Comparison of ENCODE assay signal across 1 cellular context in the genomic region with DNA sequence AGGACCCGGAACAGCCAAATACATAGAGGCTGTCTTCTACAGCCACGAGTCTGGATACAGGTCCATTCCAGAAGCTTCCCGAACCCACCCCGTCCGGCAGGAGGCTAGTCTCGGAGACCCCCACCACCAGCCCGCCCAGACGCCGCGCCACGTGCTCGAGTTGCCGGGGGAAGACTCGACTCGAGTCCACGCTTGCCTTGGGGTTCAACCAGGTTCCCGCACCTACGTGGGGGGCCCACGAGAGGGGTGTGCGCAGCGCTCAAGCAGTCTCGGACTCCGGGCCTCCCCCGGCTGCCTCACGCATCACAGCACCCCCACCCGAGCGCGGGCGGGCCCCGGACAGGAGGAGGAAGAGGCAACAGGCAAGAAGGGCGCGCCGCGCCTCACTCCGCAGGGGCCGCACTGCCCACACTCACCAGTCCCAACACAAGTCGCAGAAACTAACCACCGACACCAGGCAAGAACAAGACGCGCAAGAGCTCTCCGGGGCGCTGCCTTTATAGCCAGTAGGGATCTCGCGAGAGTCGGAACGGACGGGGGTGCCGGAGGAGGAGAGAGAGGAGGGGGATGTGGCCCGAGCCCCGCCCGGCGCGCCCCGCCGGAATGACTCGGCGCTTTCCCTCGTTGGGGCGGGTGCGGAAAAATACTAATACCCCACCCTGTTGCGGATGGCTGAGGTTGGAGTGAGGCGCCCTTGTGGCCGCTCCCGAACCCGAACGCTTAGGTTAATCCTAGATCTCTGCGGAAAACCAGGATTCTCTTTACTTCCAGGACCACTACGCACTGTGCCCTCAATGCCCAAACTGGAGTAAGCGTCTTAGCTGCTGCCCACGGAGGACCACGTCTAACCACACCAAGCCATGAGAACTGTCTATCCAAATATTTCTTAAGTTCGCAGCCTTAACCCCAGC.
A peak's percentile ranks its signal among the peaks of the same experiment; 100 is the strongest.
TF ChIP-seq lines count a peak whose summit lies in the region.

Gene PRDX1 (minus strand): TSS at position 472 of the 911 bp plus-strand sequence. CDS start 2,841 bp downstream, outside the sequence.

TF ChIP-seq in GM12878, 131 proteins besides CTCF, POLR2A, EP300 and RAD21 (continued from another document and continues in another):
- TF ChIP-seq PRDM15 (CRISPR knock-in tag; IDR thresholded peaks at IDR 0.05) (no peak), KAT2A (conservative IDR thresholded peaks at IDR 0.05; ENCODE audit: control insufficient read depth, low read depth, low read length) (no peak), NKRF (conservative IDR thresholded peaks at IDR 0.05) (peak; percentile 89), ZNF384 (IDR thresholded peaks at IDR 0.05; ENCODE audit: borderline replicate concordance, low read depth, low read length) (no peak), CBFB (IDR thresholded peaks at IDR 0.05; ENCODE audit: low read depth) (peak; percentile 100), NFXL1 (IDR thresholded peaks at IDR 0.05; ENCODE audit: borderline replicate concordance) (no peak), IRF5 (IDR thresholded peaks at IDR 0.05; ENCODE audit: borderline replicate concordance) (peak; percentile 94), MLLT1 (IDR thresholded peaks at IDR 0.05) (peak; percentile 100), CBX3 (IDR thresholded peaks at IDR 0.05; ENCODE audit: borderline replicate concordance, low read depth) (no peak), SPI1 (IDR thresholded peaks at IDR 0.05; ENCODE audit: borderline replicate concordance, insufficient read depth, low read depth, low read length) (no peak), SMAD5 (IDR thresholded peaks at IDR 0.05; ENCODE audit: low read depth) (peak; percentile 99), RB1 (IDR thresholded peaks at IDR 0.05; ENCODE audit: borderline replicate concordance) (peak; percentile 88; the same call in 1 of the 2 replicates), WRNIP1 (IDR thresholded peaks at IDR 0.05; ENCODE audit: borderline replicate concordance, low read depth, low read length) (no peak), NR2C1 (IDR thresholded peaks at IDR 0.05) (no peak), IKZF2 (IDR thresholded peaks at IDR 0.05) (peak; percentile 64 to 66; a peak in 3 of 4 replicates), ZNF217 (IDR thresholded peaks at IDR 0.05) (no peak), FOXM1 (IDR thresholded peaks at IDR 0.05; ENCODE audit: low read depth, low read length) (no peak), JUNB (IDR thresholded peaks at IDR 0.05) (peak; percentile 34; the same call in 1 of the 2 replicates), POLR2AphosphoS5 (IDR thresholded peaks at IDR 0.05; ENCODE audit: low read length) (peak; percentile 100), HDAC2 (IDR thresholded peaks at IDR 0.05) (no peak), RBBP5 (conservative IDR thresholded peaks at IDR 0.05) (no peak), SRF (IDR thresholded peaks at IDR 0.05; ENCODE audit: low read depth in 2 of 2, low read length in 2 of 2) (0 out of 4 replicates have a peak, but pooled peaks of 1 of the 2 experiments have one; percentile 21), ATF7 (IDR thresholded peaks at IDR 0.05; ENCODE audit: low read depth) (no peak; the same call in 1 of the 2 replicates), CBX5 (IDR thresholded peaks at IDR 0.05; ENCODE audit: low read depth) (peak; percentile 66; the same call in 1 of the 2 replicates), SIN3A (IDR thresholded peaks at IDR 0.05; ENCODE audit: low read depth, low read length) (peak; percentile 93), SMAD1 (IDR thresholded peaks at IDR 0.05; ENCODE audit: low read depth, partially characterized antibody) (peak; percentile 86), YBX1 (IDR thresholded peaks at IDR 0.05) (no peak), ZNF207 (IDR thresholded peaks at IDR 0.05; ENCODE audit: borderline replicate concordance) (peak; percentile 89)
- TF ChIP-seq, protein P1, sequence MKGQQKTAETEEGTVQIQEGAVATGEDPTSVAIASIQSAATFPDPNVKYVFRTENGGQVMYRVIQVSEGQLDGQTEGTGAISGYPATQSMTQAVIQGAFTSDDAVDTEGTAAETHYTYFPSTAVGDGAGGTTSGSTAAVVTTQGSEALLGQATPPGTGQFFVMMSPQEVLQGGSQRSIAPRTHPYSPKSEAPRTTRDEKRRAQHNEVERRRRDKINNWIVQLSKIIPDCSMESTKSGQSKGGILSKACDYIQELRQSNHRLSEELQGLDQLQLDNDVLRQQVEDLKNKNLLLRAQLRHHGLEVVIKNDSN (IDR thresholded peaks at IDR 0.05; ENCODE audit: borderline replicate concordance, extremely low read length, insufficient read depth, low read depth, low read length), result no peak
- TF ChIP-seq, protein P2, sequence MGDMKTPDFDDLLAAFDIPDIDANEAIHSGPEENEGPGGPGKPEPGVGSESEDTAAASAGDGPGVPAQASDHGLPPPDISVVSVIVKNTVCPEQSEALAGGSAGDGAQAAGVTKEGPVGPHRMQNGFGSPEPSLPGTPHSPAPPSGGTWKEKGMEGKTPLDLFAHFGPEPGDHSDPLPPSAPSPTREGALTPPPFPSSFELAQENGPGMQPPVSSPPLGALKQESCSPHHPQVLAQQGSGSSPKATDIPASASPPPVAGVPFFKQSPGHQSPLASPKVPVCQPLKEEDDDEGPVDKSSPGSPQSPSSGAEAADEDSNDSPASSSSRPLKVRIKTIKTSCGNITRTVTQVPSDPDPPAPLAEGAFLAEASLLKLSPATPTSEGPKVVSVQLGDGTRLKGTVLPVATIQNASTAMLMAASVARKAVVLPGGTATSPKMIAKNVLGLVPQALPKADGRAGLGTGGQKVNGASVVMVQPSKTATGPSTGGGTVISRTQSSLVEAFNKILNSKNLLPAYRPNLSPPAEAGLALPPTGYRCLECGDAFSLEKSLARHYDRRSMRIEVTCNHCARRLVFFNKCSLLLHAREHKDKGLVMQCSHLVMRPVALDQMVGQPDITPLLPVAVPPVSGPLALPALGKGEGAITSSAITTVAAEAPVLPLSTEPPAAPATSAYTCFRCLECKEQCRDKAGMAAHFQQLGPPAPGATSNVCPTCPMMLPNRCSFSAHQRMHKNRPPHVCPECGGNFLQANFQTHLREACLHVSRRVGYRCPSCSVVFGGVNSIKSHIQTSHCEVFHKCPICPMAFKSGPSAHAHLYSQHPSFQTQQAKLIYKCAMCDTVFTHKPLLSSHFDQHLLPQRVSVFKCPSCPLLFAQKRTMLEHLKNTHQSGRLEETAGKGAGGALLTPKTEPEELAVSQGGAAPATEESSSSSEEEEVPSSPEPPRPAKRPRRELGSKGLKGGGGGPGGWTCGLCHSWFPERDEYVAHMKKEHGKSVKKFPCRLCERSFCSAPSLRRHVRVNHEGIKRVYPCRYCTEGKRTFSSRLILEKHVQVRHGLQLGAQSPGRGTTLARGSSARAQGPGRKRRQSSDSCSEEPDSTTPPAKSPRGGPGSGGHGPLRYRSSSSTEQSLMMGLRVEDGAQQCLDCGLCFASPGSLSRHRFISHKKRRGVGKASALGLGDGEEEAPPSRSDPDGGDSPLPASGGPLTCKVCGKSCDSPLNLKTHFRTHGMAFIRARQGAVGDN (IDR thresholded peaks at IDR 0.05), result peak; percentile 94
- TF ChIP-seq, protein P3, sequence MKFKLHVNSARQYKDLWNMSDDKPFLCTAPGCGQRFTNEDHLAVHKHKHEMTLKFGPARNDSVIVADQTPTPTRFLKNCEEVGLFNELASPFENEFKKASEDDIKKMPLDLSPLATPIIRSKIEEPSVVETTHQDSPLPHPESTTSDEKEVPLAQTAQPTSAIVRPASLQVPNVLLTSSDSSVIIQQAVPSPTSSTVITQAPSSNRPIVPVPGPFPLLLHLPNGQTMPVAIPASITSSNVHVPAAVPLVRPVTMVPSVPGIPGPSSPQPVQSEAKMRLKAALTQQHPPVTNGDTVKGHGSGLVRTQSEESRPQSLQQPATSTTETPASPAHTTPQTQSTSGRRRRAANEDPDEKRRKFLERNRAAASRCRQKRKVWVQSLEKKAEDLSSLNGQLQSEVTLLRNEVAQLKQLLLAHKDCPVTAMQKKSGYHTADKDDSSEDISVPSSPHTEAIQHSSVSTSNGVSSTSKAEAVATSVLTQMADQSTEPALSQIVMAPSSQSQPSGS (IDR thresholded peaks at IDR 0.05; ENCODE audit: low read length), result peak; percentile 89
- TF ChIP-seq, protein P4, sequence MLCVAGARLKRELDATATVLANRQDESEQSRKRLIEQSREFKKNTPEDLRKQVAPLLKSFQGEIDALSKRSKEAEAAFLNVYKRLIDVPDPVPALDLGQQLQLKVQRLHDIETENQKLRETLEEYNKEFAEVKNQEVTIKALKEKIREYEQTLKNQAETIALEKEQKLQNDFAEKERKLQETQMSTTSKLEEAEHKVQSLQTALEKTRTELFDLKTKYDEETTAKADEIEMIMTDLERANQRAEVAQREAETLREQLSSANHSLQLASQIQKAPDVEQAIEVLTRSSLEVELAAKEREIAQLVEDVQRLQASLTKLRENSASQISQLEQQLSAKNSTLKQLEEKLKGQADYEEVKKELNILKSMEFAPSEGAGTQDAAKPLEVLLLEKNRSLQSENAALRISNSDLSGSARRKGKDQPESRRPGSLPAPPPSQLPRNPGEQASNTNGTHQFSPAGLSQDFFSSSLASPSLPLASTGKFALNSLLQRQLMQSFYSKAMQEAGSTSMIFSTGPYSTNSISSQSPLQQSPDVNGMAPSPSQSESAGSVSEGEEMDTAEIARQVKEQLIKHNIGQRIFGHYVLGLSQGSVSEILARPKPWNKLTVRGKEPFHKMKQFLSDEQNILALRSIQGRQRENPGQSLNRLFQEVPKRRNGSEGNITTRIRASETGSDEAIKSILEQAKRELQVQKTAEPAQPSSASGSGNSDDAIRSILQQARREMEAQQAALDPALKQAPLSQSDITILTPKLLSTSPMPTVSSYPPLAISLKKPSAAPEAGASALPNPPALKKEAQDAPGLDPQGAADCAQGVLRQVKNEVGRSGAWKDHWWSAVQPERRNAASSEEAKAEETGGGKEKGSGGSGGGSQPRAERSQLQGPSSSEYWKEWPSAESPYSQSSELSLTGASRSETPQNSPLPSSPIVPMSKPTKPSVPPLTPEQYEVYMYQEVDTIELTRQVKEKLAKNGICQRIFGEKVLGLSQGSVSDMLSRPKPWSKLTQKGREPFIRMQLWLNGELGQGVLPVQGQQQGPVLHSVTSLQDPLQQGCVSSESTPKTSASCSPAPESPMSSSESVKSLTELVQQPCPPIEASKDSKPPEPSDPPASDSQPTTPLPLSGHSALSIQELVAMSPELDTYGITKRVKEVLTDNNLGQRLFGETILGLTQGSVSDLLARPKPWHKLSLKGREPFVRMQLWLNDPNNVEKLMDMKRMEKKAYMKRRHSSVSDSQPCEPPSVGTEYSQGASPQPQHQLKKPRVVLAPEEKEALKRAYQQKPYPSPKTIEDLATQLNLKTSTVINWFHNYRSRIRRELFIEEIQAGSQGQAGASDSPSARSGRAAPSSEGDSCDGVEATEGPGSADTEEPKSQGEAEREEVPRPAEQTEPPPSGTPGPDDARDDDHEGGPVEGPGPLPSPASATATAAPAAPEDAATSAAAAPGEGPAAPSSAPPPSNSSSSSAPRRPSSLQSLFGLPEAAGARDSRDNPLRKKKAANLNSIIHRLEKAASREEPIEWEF (IDR thresholded peaks at IDR 0.05; ENCODE audit: insufficient replicate concordance, low read depth, low read length), result no peak
